In the genomic region with DNA sequence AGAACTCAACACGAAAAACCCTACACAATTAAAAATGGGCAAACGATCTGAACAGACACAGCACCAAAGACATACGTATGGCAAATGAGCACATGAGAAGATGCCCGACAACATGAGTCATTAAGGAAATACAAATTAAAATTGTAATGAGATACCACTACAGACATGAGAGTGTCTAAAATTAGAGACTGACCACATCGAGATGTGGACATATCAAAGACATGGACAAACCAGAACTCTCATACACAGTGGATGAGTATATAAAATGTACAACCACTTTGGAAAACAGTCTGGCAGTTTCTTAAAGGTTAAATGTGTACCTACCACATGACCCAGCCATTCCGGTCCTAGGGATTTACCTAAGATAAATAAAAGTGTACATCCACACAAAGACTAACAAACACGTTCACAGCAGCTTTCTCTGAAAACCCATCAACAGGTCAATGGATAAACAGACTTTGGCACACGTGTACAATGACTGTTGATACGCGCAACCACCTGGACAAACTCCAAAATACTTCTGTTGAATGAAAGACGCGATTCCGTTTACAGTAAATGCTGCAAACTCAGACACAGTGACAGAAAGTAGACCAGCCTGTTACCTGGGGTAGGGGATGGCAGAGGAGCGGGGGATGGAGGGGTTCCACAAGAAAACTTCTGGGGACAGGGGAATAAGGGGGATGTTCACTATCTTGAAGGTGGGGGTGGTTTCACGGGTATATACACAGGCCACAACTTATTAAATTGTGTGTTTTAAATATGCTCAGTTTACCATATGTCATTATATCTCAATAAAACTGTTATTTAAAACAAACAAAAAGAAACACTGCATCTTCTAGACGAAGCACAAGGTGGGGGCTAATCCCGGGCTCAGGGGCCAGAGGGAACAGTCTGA, we compare ENCODE assay signal across 8 cellular contexts. TPM values are rescaled to one million over a fixed set of nuclear protein-coding genes. Genes with fewer than 3 reads are reported as not detected.
A peak's percentile ranks its signal among the peaks of the same experiment; 100 is the strongest.
DNase-seq lines count a peak whose midpoint lies in the region; ATAC-seq, FAIRE-seq and TF ChIP-seq lines count a peak whose summit lies in the region.

No MANE protein-coding gene starts in this region.

- no peak overlapping the region for H3K23ac ChIP-seq in mesenchymal stem cell (ENCODE audit: low read length in 2 of 2)

- no peaks in the 10 kb centered on the region for H3K9me3 Mint-ChIP-seq in activated naive CD4-positive, alpha-beta T cell treated with anti-CD3 and anti-CD28 coated beads, Interleukin-2, amount 10 ng/mL, durations not matched to agents 7 days and 5 days

- H4K8ac ChIP-seq in mesenchymal stem cell (ENCODE audit: low read length) = no peak overlapping the region

- no peaks in the 10 kb centered on the region for H3K36me3 ChIP-seq in mesenchymal stem cell (ENCODE audit: control insufficient read depth in 1 of 2, insufficient read depth in 2 of 2, low read depth in 1 of 2, low read length in 2 of 2)
- H3K36me3 ChIP-seq in brain microvascular endothelial cell (replicated peaks) = no peaks in the 10 kb centered on the region

- no peak overlapping the region for H3K4me2 ChIP-seq in mesenchymal stem cell (ENCODE audit: low read length, poor library complexity, severe bottlenecking)

- no peaks in the 10 kb centered on the region for H3K9me3 ChIP-seq in mesenchymal stem cell (ENCODE audit: control insufficient read depth, low read length)

- in situ Hi-C loops in brain microvascular endothelial cell (cut with HindIII; ENCODE audit: low pct_ligation_motif_present, low sequenced_read_pairs) = no loop called here

- H3K27me3 Mint-ChIP-seq in activated naive CD4-positive, alpha-beta T cell treated with anti-CD3 and anti-CD28 coated beads, Interleukin-2, amount 10 ng/mL, durations not matched to agents 7 days and 5 days = no peaks in the 10 kb centered on the region

- peaks cover 26% of the 10 kb centered on the region for H3K36me3 Mint-ChIP-seq in activated naive CD4-positive, alpha-beta T cell treated with anti-CD3 and anti-CD28 coated beads, Interleukin-2, amount 10 ng/mL, durations not matched to agents 7 days and 5 days

- no peak overlapping the region for H2AK5ac ChIP-seq in mesenchymal stem cell (ENCODE audit: low read length, severe bottlenecking)

- H3K27ac ChIP-seq in mesenchymal stem cell (ENCODE audit: low read length, poor library complexity, severe bottlenecking) = no peak overlapping the region
- H3K27ac ChIP-seq in brain microvascular endothelial cell = no peak overlapping the region

- no peak overlapping the region for H2BK12ac ChIP-seq in mesenchymal stem cell (ENCODE audit: low read length in 2 of 2)

- TF ChIP-seq CTCF in brain microvascular endothelial cell (IDR thresholded peaks at IDR 0.05; ENCODE audit: low read depth, low read length, missing control alignments) = no peak

- no peak overlapping the region for H2BK120ac ChIP-seq in mesenchymal stem cell (ENCODE audit: low read depth, low read length)

- peak overlapping the region; percentile 100 for H3K27ac Mint-ChIP-seq in activated naive CD4-positive, alpha-beta T cell treated with anti-CD3 and anti-CD28 coated beads, Interleukin-2, amount 10 ng/mL, durations not matched to agents 7 days and 5 days

- ATAC-seq in HG03095 (IDR thresholded peaks at IDR 0.05; ENCODE audit: unreplicated experiment) = no peak

- no peak overlapping the region for H4K91ac ChIP-seq in mesenchymal stem cell (ENCODE audit: low read length)

- CTCF ChIA-PET in activated naive CD4-positive, alpha-beta T cell treated with anti-CD3 and anti-CD28 coated beads, Interleukin-2, amount 10 ng/mL, durations not matched to agents 7 days and 5 days (lab: Charles Lee) = interaction anchor here (0.7 to 5.9 kb wide), 2 partner anchors 9 to 12 kb away, joined by 4 to 72 read pairs; no protein-coding TSS in a partner anchor

- H2BK15ac ChIP-seq in mesenchymal stem cell (ENCODE audit: low read depth, poor library complexity, severe bottlenecking) = no peak overlapping the region

- no peak for FAIRE-seq in GM12892 (lab: Jason Lieb, UNC)

- no peak overlapping the region for H3K9ac ChIP-seq in mesenchymal stem cell (ENCODE audit: low read length)

- H3K4ac ChIP-seq in mesenchymal stem cell (ENCODE audit: low read depth in 1 of 2, low read length in 2 of 2) = no peak overlapping the region

- H3K18ac ChIP-seq in mesenchymal stem cell (ENCODE audit: low read depth in 1 of 2, low read length in 2 of 2) = no peak overlapping the region

- no peak for TF ChIP-seq POLR2A in GM12892 (IDR thresholded peaks at IDR 0.05; ENCODE audit: low read depth, low read length)

- H3K4me1 ChIP-seq in mesenchymal stem cell (ENCODE audit: control insufficient read depth, insufficient read depth, low read depth, low read length) = peaks cover 26% of the 10 kb centered on the region

- no peak overlapping the region for H2BK5ac ChIP-seq in mesenchymal stem cell (ENCODE audit: low read depth, low read length, poor library complexity, severe bottlenecking)

- H3K27me3 ChIP-seq in mesenchymal stem cell (ENCODE audit: control insufficient read depth in 1 of 2, insufficient read depth in 1 of 2, low read length in 2 of 2) = no peaks in the 10 kb centered on the region
- no peaks in the 10 kb centered on the region for H3K27me3 ChIP-seq in brain microvascular endothelial cell (replicated peaks)

- H3K4me3 ChIP-seq in Jurkat, Clone E6-1 (ENCODE audit: low read length) = peak overlapping the region; percentile 32; the same call in 1 of the 2 replicates
- no peak overlapping the region for H3K4me3 ChIP-seq in mesenchymal stem cell (ENCODE audit: insufficient read depth in 1 of 2, low read depth in 1 of 2, low read length in 2 of 2)
- no peak overlapping the region for H3K4me3 ChIP-seq in brain microvascular endothelial cell (ENCODE audit: low read depth, low read length)

- WGBS in mesenchymal stem cell = 83% methylated on average over 13 of the region's 17 CpGs

- H3K4me1 Mint-ChIP-seq in activated naive CD4-positive, alpha-beta T cell treated with anti-CD3 and anti-CD28 coated beads, Interleukin-2, amount 10 ng/mL, durations not matched to agents 7 days and 5 days = peaks cover 66% of the 10 kb centered on the region

- H3K14ac ChIP-seq in mesenchymal stem cell (ENCODE audit: low read length in 2 of 2) = no peak overlapping the region

- H2AFZ ChIP-seq in mesenchymal stem cell (ENCODE audit: low read depth, low read length) = no peak overlapping the region

- DNase-seq in CD1c-positive myeloid dendritic cell (ENCODE audit: extremely low spot score) (peak; percentile 51), mesenchymal stem cell (peak; percentile 84), occipital lobe (lab: John Stamatoyannopoulos, UW) (no peak), GM12892 (ENCODE audit: insufficient read length) (no peak), brain microvascular endothelial cell (no peak)
- DNase-seq in Jurkat, Clone E6-1 (ENCODE audit: low read depth, low spot score) = no peak
- no peak for DNase-seq in activated naive CD4-positive, alpha-beta T cell treated with anti-CD3 and anti-CD28 coated beads, Interleukin-2, amount 10 ng/mL, durations not matched to agents 7 days and 5 days

- peak overlapping the region; percentile 80 for H3K4me3 Mint-ChIP-seq in activated naive CD4-positive, alpha-beta T cell treated with anti-CD3 and anti-CD28 coated beads, Interleukin-2, amount 10 ng/mL, durations not matched to agents 7 days and 5 days

- H3K79me1 ChIP-seq in mesenchymal stem cell (replicated peaks; ENCODE audit: low read length, poor library complexity, severe bottlenecking) = peaks cover 29% of the 10 kb centered on the region

RNA-seq across cellular contexts. Expression of gene TNK2, which starts 2.1 kb away (rescaled TPM):
- polyA plus RNA-seq in Jurkat, Clone E6-1 (2012; ENCODE audit: insufficient read depth, insufficient read length) = 19.7 TPM
- polyA plus RNA-seq in mesenchymal stem cell (2013, experiment 1 of 2) = 11.7 TPM
- 11.4 TPM for polyA plus RNA-seq in mesenchymal stem cell (2013, experiment 2 of 2)
- 10.1 TPM for total RNA-seq in occipital lobe
- 9.3 TPM for polyA plus RNA-seq in GM12892 (2012; ENCODE audit: missing spikeins)

Comparison
In these comparisons a context has a peak if more than half of its experiments do, and no peak if none do; other contexts are left out.
1. DNase-seq: peak in CD1c-positive myeloid dendritic cell (single experiment) and mesenchymal stem cell (single experiment); none in Jurkat, Clone E6-1 (single experiment), activated naive CD4-positive, alpha-beta T cell treated with anti-CD3 and anti-CD28 coated beads, Interleukin-2, amount 10 ng/mL, durations not matched to agents 7 days and 5 days (single experiment), occipital lobe (single experiment), GM12892 (single experiment) and brain microvascular endothelial cell (single experiment).